In the genomic region with DNA sequence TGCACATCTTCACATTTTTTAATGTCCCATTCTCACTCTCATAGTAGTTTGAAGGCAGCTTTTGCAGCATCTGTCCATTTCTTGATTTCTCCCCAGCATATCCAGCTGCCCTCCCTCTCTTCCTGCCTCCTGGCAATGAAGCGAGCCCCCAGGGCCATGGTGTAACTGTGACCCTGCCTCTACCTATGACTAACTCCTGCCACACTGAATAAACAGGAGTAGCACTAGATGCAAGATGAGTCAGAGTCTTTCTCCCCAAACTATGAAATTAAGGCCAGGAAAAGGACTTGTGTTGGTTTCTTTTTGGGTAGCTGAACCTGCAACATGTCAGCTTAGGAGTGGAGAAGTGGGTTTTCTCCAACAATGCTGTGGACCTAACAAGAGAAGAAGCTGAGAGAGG, we compare ENCODE assay signal across 10 cellular contexts.
DNase-seq lines count a peak whose midpoint lies in the region; ATAC-seq and TF ChIP-seq lines count a peak whose summit lies in the region.
"Had no signal": no experiment of that assay in that cellular context is flagged by ENCODE, and none has a peak within 500 bp of the region (broad histone marks: within the 10 kb centered on the region; RNA-seq: fewer than 3 reads in every experiment).

No MANE protein-coding gene starts in this region.

- H3K27me3 ChIP-seq in left ventricle myocardium inferior (ENCODE audit: low read depth) (no peaks in the 10 kb centered on the region), vagina (no peaks in the 10 kb centered on the region)

- H3K4me1 ChIP-seq in left ventricle myocardium inferior (peaks cover 26% of the 10 kb centered on the region), vagina (peaks cover 31% of the 10 kb centered on the region)

- H3K4me3 ChIP-seq in left ventricle myocardium inferior (no peak overlapping the region), fibroblast of mammary gland (ENCODE audit: control insufficient read depth, low read depth, low read length) (no peak overlapping the region), vagina (no peak overlapping the region)

- DNase-seq in left ventricle myocardium inferior (no peak), Right ventricle myocardium superior (no peak), RKO (ENCODE audit: low spot score) (peak; percentile 37), fibroblast of mammary gland (ENCODE audit: low read depth) (peak; percentile 93), vagina (ENCODE audit: extremely low spot score in 2 of 2) (no peak), NCI-H1048 (lab: John Stamatoyannopoulos, UW) (no peak), ureter (ENCODE audit: low spot score) (no peak)
- DNase-seq: CD8-positive, alpha-beta memory T cell; H7 had no signal

- H3K27ac ChIP-seq in left ventricle myocardium inferior (replicated peaks) (peak overlapping the region; percentile 88), vagina (peak overlapping the region; percentile 79)

- no peaks in the 10 kb centered on the region for H3K9me3 ChIP-seq in left ventricle myocardium inferior (replicated peaks)
- H3K9me3 ChIP-seq in vagina: no peaks in the 10 kb centered on the region

- H3K36me3 ChIP-seq in left ventricle myocardium inferior: no peaks in the 10 kb centered on the region
- no peaks in the 10 kb centered on the region for H3K36me3 ChIP-seq in vagina

- intact Hi-C loops in left ventricle myocardium inferior (cut with micrococcal nuclease): loop anchor here (10.0 kb wide), 2 partner anchors 131 to 389 kb away; a partner anchor contains a TSS
- intact Hi-C loops in Right ventricle myocardium superior (cut with DNase I): no loop called here
- intact Hi-C loops in vagina (cut with DNase I): no loop called here

- no peak for TF ChIP-seq POLR2A in vagina (IDR thresholded peaks at IDR 0.05)

- TF ChIP-seq CTCF in left ventricle myocardium inferior (IDR thresholded peaks at IDR 0.05; ENCODE audit: borderline replicate concordance) (no peak), fibroblast of mammary gland (conservative IDR thresholded peaks at IDR 0.05; ENCODE audit: control insufficient read depth, insufficient read depth, low read depth, low read length) (no peak), vagina (IDR thresholded peaks at IDR 0.05) (no peak)

- ATAC-seq in Right ventricle myocardium superior (ENCODE audit: poor library complexity): no peak
- no peak for ATAC-seq in HG03571 (IDR thresholded peaks at IDR 0.05; ENCODE audit: unreplicated experiment)

Comparison
In these comparisons a context has a peak if more than half of its experiments do, and no peak if none do; other contexts are left out.
1. DNase-seq: peak in RKO (single experiment) and fibroblast of mammary gland (single experiment); none in left ventricle myocardium inferior (single experiment), Right ventricle myocardium superior (single experiment), vagina (0 of 2), NCI-H1048 (single experiment) and ureter (single experiment).